Comparison of ENCODE assay signal across 11 cellular contexts in genomic region chr10:14586901-14587300, GRCh38.
A peak's percentile ranks its signal among the peaks of the same experiment; 100 is the strongest.
DNase-seq lines count a peak whose midpoint lies in the region; ATAC-seq, FAIRE-seq and TF ChIP-seq lines count a peak whose summit lies in the region.
"Had no signal": no experiment of that assay in that cellular context is flagged by ENCODE, and none has a peak within 500 bp of the region (broad histone marks: within the 10 kb centered on the region; RNA-seq: fewer than 3 reads in every experiment).

No MANE protein-coding gene starts in this region.

- no peak overlapping the region for H3K4me3 ChIP-seq in bronchial epithelial cell (ENCODE audit: low read depth, low read length)

- no peaks in the 10 kb centered on the region for H3K27me3 ChIP-seq in bronchial epithelial cell (ENCODE audit: control insufficient read depth, insufficient read depth, low read length)

- ATAC-seq in stimulated activated effector memory CD8-positive, alpha-beta T cell treated with anti-CD3 and anti-CD28 coated beads, Interleukin-12 subunit alpha, Interleukin-12 subunit beta, amount 100 ng/mL, for 72 hours, result no peak
- no peak for ATAC-seq in GM21526 (IDR thresholded peaks at IDR 0.05; ENCODE audit: low FRiP score, unreplicated experiment)

- peak overlapping the region; percentile 95 for H3K27ac Mint-ChIP-seq in stimulated activated effector memory CD8-positive, alpha-beta T cell treated with anti-CD3 and anti-CD28 coated beads, Interleukin-12 subunit alpha, Interleukin-12 subunit beta, amount 100 ng/mL, for 72 hours

- TF ChIP-seq CTCF in bronchial epithelial cell (IDR thresholded peaks at IDR 0.05; ENCODE audit: insufficient read depth, low read length, severe bottlenecking), result no peak

- peaks cover 92% of the 10 kb centered on the region for H3K36me3 Mint-ChIP-seq in stimulated activated effector memory CD8-positive, alpha-beta T cell treated with anti-CD3 and anti-CD28 coated beads, Interleukin-12 subunit alpha, Interleukin-12 subunit beta, amount 100 ng/mL, for 72 hours

- FAIRE-seq in bronchial epithelial cell (lab: Jason Lieb, UNC), result no peak

- peaks cover 89% of the 10 kb centered on the region for H3K4me1 Mint-ChIP-seq in stimulated activated effector memory CD8-positive, alpha-beta T cell treated with anti-CD3 and anti-CD28 coated beads, Interleukin-12 subunit alpha, Interleukin-12 subunit beta, amount 100 ng/mL, for 72 hours

- peak; percentile 46 for DNase-seq in activated CD4-positive, alpha-beta T cell treated with anti-CD3 and anti-CD28 coated beads for 1 hour
- DNase-seq in activated CD4-positive, alpha-beta T cell treated with anti-CD3 and anti-CD28 coated beads for 48 hours, result no peak
- DNase-seq in T-helper 2 cell, result peak in 3 of 5 experiments; percentile 41 to 90 (median 74)
- peak; percentile 77 for DNase-seq in bronchial epithelial cell (ENCODE audit: low read depth)
- no peak for DNase-seq in stimulated activated effector memory CD8-positive, alpha-beta T cell treated with anti-CD3 and anti-CD28 coated beads, Interleukin-12 subunit alpha, Interleukin-12 subunit beta, amount 100 ng/mL, for 72 hours (ENCODE audit: low spot score in 2 of 2)
- no peak for DNase-seq in NCI-H526 treated with DMSO at 0.1 percent for 48 hours (lab: John Stamatoyannopoulos, UW)
- no peak for DNase-seq in cerebellum (ENCODE audit: low spot score)
- DNase-seq: ACHN, hippocampal formation, NCI-H1694 had no signal

- H3K36me3 ChIP-seq in bronchial epithelial cell (ENCODE audit: control insufficient read depth, insufficient read depth, low read length), result no peaks in the 10 kb centered on the region

- peak overlapping the region; percentile 70 for H3K4me3 Mint-ChIP-seq in stimulated activated effector memory CD8-positive, alpha-beta T cell treated with anti-CD3 and anti-CD28 coated beads, Interleukin-12 subunit alpha, Interleukin-12 subunit beta, amount 100 ng/mL, for 72 hours

- H3K9me3 Mint-ChIP-seq in stimulated activated effector memory CD8-positive, alpha-beta T cell treated with anti-CD3 and anti-CD28 coated beads, Interleukin-12 subunit alpha, Interleukin-12 subunit beta, amount 100 ng/mL, for 72 hours, result no peaks in the 10 kb centered on the region

Comparison
In these comparisons a context has a peak if more than half of its experiments do, and no peak if none do; other contexts are left out.
1. DNase-seq: peak in activated CD4-positive, alpha-beta T cell treated with anti-CD3 and anti-CD28 coated beads for 1 hour (single experiment), T-helper 2 cell (3 of 5) and bronchial epithelial cell (single experiment); none in activated CD4-positive, alpha-beta T cell treated with anti-CD3 and anti-CD28 coated beads for 48 hours (single experiment), stimulated activated effector memory CD8-positive, alpha-beta T cell treated with anti-CD3 and anti-CD28 coated beads, Interleukin-12 subunit alpha, Interleukin-12 subunit beta, amount 100 ng/mL, for 72 hours (0 of 2), NCI-H526 treated with DMSO at 0.1 percent for 48 hours (single experiment) and cerebellum (single experiment).